10 cellular contexts compared by ENCODE assay signal in the genomic region with DNA sequence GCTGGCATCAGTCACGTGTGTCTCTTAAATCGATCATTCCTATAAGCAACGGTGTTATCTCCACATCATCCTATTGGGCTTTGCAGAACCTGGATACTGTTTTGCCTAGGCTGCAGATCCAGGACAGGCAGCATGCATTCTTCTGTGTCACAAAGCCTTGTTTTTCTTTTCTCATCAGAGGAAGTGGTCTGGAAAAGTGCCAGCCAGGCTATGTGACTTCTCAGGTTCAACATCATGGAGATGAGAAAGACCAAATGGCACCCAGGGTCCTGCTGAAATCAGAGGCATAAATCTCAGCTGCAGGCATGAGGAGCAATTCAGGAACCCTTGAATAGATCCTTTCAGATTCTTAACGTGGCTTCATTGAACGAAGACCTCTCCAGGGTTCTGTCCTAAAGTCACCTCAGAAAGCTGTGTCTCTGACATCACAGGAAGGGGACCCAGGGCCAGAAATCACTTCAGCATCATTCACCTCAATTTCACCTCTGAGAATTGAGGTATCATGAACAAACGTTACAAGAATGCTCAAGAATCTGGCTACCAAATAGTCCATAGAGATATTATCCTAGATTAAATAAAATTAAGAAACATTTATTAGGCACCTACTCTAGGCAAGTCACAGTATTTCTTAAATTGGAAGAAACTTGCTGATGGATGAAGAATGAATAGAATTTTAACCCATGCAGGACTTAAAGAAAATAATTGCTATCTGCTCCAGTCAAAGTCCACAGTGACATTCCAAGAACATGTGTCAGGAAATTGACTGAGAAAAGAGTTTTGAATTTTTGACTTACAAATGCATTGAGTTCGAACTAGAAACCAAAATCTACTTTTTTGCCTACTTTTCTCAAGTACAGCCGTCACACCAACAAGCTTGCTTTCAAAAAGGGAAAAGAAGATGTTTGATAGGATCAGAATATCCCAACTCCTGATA.
DNase-seq lines count a peak whose midpoint lies in the region; ATAC-seq and TF ChIP-seq lines count a peak whose summit lies in the region.
"Had no signal": no experiment of that assay in that cellular context is flagged by ENCODE, and none has a peak within 500 bp of the region (broad histone marks: within the 10 kb centered on the region; RNA-seq: fewer than 3 reads in every experiment).

No MANE protein-coding gene starts in this region.

- no peak overlapping the region for H3K4me3 ChIP-seq in H7 (ENCODE audit: insufficient read depth, low read depth, low read length)
- H3K4me3 ChIP-seq: skin epidermis had no signal

- H3K27ac Mint-ChIP-seq in stimulated activated naive CD8-positive, alpha-beta T cell treated with anti-CD3 and anti-CD28 coated beads, Interleukin-15, amount 100 ng/mL, for 72 hours = peak overlapping the region in 1 of 2 donors; percentile 64
- H3K27ac Mint-ChIP-seq: brain had no signal

- CTCF ChIA-PET in GM10248 (lab: Yijun Ruan, JAX) = interaction anchor here (1.4 kb wide), 1 partner anchor 34 kb away, joined by 3 read pairs; no protein-coding TSS in a partner anchor

- H3K4me1 Mint-ChIP-seq in stimulated activated naive CD8-positive, alpha-beta T cell treated with anti-CD3 and anti-CD28 coated beads, Interleukin-15, amount 100 ng/mL, for 72 hours = peaks cover 57% of the 10 kb centered on the region

- H3K27me3 ChIP-seq in H7 (ENCODE audit: control insufficient read depth, insufficient read depth, low read length) = no peaks in the 10 kb centered on the region

- POLR2A ChIA-PET in GM10248 (lab: Yijun Ruan, JAX) = no interaction called here

- H3K36me3 ChIP-seq in H7 (replicated peaks; ENCODE audit: control insufficient read depth, insufficient read depth, low read length) = no peaks in the 10 kb centered on the region

- no peak for ATAC-seq in stimulated activated naive CD8-positive, alpha-beta T cell treated with anti-CD3 and anti-CD28 coated beads, Interleukin-15, amount 100 ng/mL, for 72 hours

- H3K9me3 Mint-ChIP-seq in stimulated activated naive CD8-positive, alpha-beta T cell treated with anti-CD3 and anti-CD28 coated beads, Interleukin-15, amount 100 ng/mL, for 72 hours = peaks cover 11 to 19% of the 10 kb centered on the region in 2 donors

- DNase-seq in stimulated activated CD4-positive, alpha-beta T cell treated with anti-CD3 and anti-CD28 coated beads, Interleukin-15, amount 100 ng/mL, for 24 hours = peak; percentile 51
- DNase-seq in stimulated activated CD4-positive, alpha-beta T cell treated with anti-CD3 and anti-CD28 coated beads, Interleukin-2, amount 100 ng/mL, for 48 hours = no peak
- DNase-seq in activated CD4-positive, alpha-beta T cell treated with anti-CD3 and anti-CD28 coated beads, Interleukin-2, amount 50 U/mL, for 1 hour = peak; percentile 37
- DNase-seq in dermis microvascular lymphatic vessel endothelial cell (ENCODE audit: low read depth in 2 of 2) = peak; percentile 60 to 78
- DNase-seq in stimulated activated naive CD8-positive, alpha-beta T cell treated with anti-CD3 and anti-CD28 coated beads, Interleukin-15, amount 100 ng/mL, for 72 hours = peak; percentile 21 to 45
- DNase-seq in H7 = no peak
- DNase-seq in GM10248 (ENCODE audit: extremely low spot score) = no peak
- DNase-seq in NCI-H1092 (lab: John Stamatoyannopoulos, UW) = no peak

- peak overlapping the region in 1 of 2 donors; percentile 10 for H3K4me3 Mint-ChIP-seq in stimulated activated naive CD8-positive, alpha-beta T cell treated with anti-CD3 and anti-CD28 coated beads, Interleukin-15, amount 100 ng/mL, for 72 hours
- H3K4me3 Mint-ChIP-seq: brain had no signal

- H3K27me3 Mint-ChIP-seq in stimulated activated naive CD8-positive, alpha-beta T cell treated with anti-CD3 and anti-CD28 coated beads, Interleukin-15, amount 100 ng/mL, for 72 hours = no peaks in the 10 kb centered on the region
- H3K27me3 Mint-ChIP-seq: brain had no signal

- TF ChIP-seq CTCF in GM10248 (IDR thresholded peaks at IDR 0.05; ENCODE audit: control extremely low read depth, extremely low read depth, low read depth, missing control alignments) = no peak

Comparison
In these comparisons a context has a peak if more than half of its experiments do, and no peak if none do; other contexts are left out.
1. DNase-seq: peak in stimulated activated CD4-positive, alpha-beta T cell treated with anti-CD3 and anti-CD28 coated beads, Interleukin-15, amount 100 ng/mL, for 24 hours (single experiment), activated CD4-positive, alpha-beta T cell treated with anti-CD3 and anti-CD28 coated beads, Interleukin-2, amount 50 U/mL, for 1 hour (single experiment), dermis microvascular lymphatic vessel endothelial cell (2 of 2) and stimulated activated naive CD8-positive, alpha-beta T cell treated with anti-CD3 and anti-CD28 coated beads, Interleukin-15, amount 100 ng/mL, for 72 hours (2 of 2); none in stimulated activated CD4-positive, alpha-beta T cell treated with anti-CD3 and anti-CD28 coated beads, Interleukin-2, amount 100 ng/mL, for 48 hours (0 of 2), H7 (single experiment), GM10248 (single experiment) and NCI-H1092 (single experiment).